8 cellular contexts compared by ENCODE assay signal in genomic region chr6:44223471-44224153, GRCh38. TPM values are rescaled to one million over a fixed set of nuclear protein-coding genes. Genes with fewer than 3 reads are reported as not detected.
A peak's percentile ranks its signal among the peaks of the same experiment; 100 is the strongest.
DNase-seq lines count a peak whose midpoint lies in the region; ATAC-seq and TF ChIP-seq lines count a peak whose summit lies in the region.

Gene SLC29A1, plus strand, starts transcription at chr6:44223595. Its CDS starts 3,719 bp downstream, at chr6:44227314.

- DNase-seq in CD1c-positive myeloid dendritic cell (ENCODE audit: extremely low spot score) (peak; percentile 80), SJCRH30 (peak; percentile 87 to 88), activated gamma-delta T cell (lab: John Stamatoyannopoulos, UW) (peak; percentile 73), foreskin melanocyte (peak; percentile 36), neuronal stem cell (ENCODE audit: low spot score) (peak; percentile 65), superior temporal gyrus (ENCODE audit: extremely low spot score) (peak; percentile 35)

- H3K79me2 ChIP-seq in KMS-11 (ENCODE audit: insufficient read depth, low read depth), result peaks cover 47% of the 10 kb centered on the region

- peak within 1 kb of the TSS; percentile 39 for H3K14ac ChIP-seq in neuronal stem cell (ENCODE audit: low read length)

- H3K23ac ChIP-seq in neuronal stem cell (ENCODE audit: low read depth, low read length, poor library complexity), result peak within 1 kb of the TSS; percentile 76

- H2AFZ ChIP-seq in KMS-11 (ENCODE audit: low read depth) (peak within 1 kb of the TSS; percentile 64), neuronal stem cell (ENCODE audit: low read length) (peak within 1 kb of the TSS; percentile 72)

- H3K9me3 ChIP-seq in SJCRH30 (replicated peaks) (no peaks in the 10 kb centered on the region), neuronal stem cell (replicated peaks in 1 of 2; ENCODE audit: control insufficient read depth in 2 of 2, insufficient read depth in 1 of 2, low read depth in 1 of 2, low read length in 2 of 2) (no peaks in the 10 kb centered on the region)

- no peak within 1 kb of the TSS for H4K8ac ChIP-seq in neuronal stem cell (ENCODE audit: low read depth, low read length)

- no CpG with 5 or more reads among the region's 72 CpGs for WGBS in neuronal stem cell (ENCODE audit: extremely low coverage in 2 of 2, insufficient read length in 2 of 2, insufficient replicate concordance in 1 of 2), 2 donors

- peak within 1 kb of the TSS; percentile 52 for H3K27ac ChIP-seq in KMS-11
- H3K27ac ChIP-seq in SJCRH30, result peak within 1 kb of the TSS; percentile 53; the same call in 1 of the 2 replicates
- peak within 1 kb of the TSS; percentile 57 for H3K27ac ChIP-seq in neuronal stem cell (replicated peaks; ENCODE audit: low read length)

- H3K4me1 ChIP-seq in KMS-11 (ENCODE audit: low read depth, poor library complexity, severe bottlenecking) (peaks cover 58% of the 10 kb centered on the region), SJCRH30 (peaks cover 41% of the 10 kb centered on the region), neuronal stem cell (ENCODE audit: control insufficient read depth in 2 of 2, insufficient read depth in 1 of 2, low read depth in 1 of 2, low read length in 2 of 2) (peaks cover 44 to 52% of the 10 kb centered on the region in 2 donors)

- no peak within 1 kb of the TSS for H3K4ac ChIP-seq in neuronal stem cell (ENCODE audit: low read length)

- peak within 1 kb of the TSS; percentile 63 for H2BK15ac ChIP-seq in neuronal stem cell (ENCODE audit: low read length)

- H3K4me3 ChIP-seq in KMS-11 (IDR thresholded peaks at IDR 0.05; ENCODE audit: insufficient read depth, low read depth, low read length) (no peak within 1 kb of the TSS), SJCRH30 (peak within 1 kb of the TSS; percentile 80), neuronal stem cell (ENCODE audit: low read length in 2 of 2) (peak within 1 kb of the TSS; percentile 56 to 81)

- H2BK5ac ChIP-seq in neuronal stem cell (ENCODE audit: low read length), result no peak within 1 kb of the TSS

- H3K18ac ChIP-seq in neuronal stem cell (ENCODE audit: low read length), result peak within 1 kb of the TSS; percentile 90

- peaks cover 13% of the 10 kb centered on the region for H3K79me1 ChIP-seq in neuronal stem cell (ENCODE audit: low read depth, low read length)

- H2BK12ac ChIP-seq in neuronal stem cell (ENCODE audit: low read length), result no peak within 1 kb of the TSS

- H2BK120ac ChIP-seq in neuronal stem cell (ENCODE audit: low read depth, low read length), result peak within 1 kb of the TSS; percentile 27

- H3K27me3 ChIP-seq in KMS-11 (ENCODE audit: insufficient read depth, low read depth) (no peaks in the 10 kb centered on the region), SJCRH30 (no peaks in the 10 kb centered on the region), neuronal stem cell (ENCODE audit: control insufficient read depth in 3 of 3, insufficient read depth in 3 of 3, low read depth in 1 of 3, low read length in 3 of 3) (peaks cover 0 to 2% (median 0%) of the 10 kb centered on the region in 3 experiments)

- H3K9ac ChIP-seq in KMS-11 (peak within 1 kb of the TSS; percentile 74), neuronal stem cell (ENCODE audit: low read depth, low read length, poor library complexity) (peak within 1 kb of the TSS; percentile 90)

- H3K4me2 ChIP-seq in KMS-11 (peak within 1 kb of the TSS; percentile 97), neuronal stem cell (ENCODE audit: insufficient read depth, low read length, poor library complexity, severe bottlenecking) (peak within 1 kb of the TSS; percentile 85)

- no peaks in the 10 kb centered on the region for H3K36me3 ChIP-seq in KMS-11 (ENCODE audit: insufficient read depth)
- no peaks in the 10 kb centered on the region; the same call in 1 of the 2 replicates for H3K36me3 ChIP-seq in SJCRH30
- H3K36me3 ChIP-seq in neuronal stem cell (replicated peaks in 1 of 2; ENCODE audit: control insufficient read depth in 2 of 2, insufficient read depth in 2 of 2, low read length in 2 of 2), result peaks cover 0 to 7% of the 10 kb centered on the region in 2 donors

- TF ChIP-seq CTCF in KMS-11 (conservative IDR thresholded peaks at IDR 0.05; ENCODE audit: low read depth, low read length), result no peak

- peak within 1 kb of the TSS; percentile 17 for H2AK5ac ChIP-seq in neuronal stem cell (ENCODE audit: low read depth, low read length)

- H4K91ac ChIP-seq in neuronal stem cell (ENCODE audit: low read depth, low read length, poor library complexity), result no peak within 1 kb of the TSS

- ATAC-seq in GM19463 (IDR thresholded peaks at IDR 0.05; ENCODE audit: unreplicated experiment), result peak; percentile 37

- peaks cover 8% of the 10 kb centered on the region; the same call in 1 of the 2 replicates for H4K20me1 ChIP-seq in KMS-11 (ENCODE audit: insufficient read depth)

RNA-seq across cellular contexts. Expression of gene SLC29A1, which starts in this region (rescaled TPM):
- 102 and 109 TPM in 2 replicates for total RNA-seq in SJCRH30 (2014; rRNA removed; shearing (Covaris generic))
- polyA plus RNA-seq in neuronal stem cell (2013, experiment 1 of 2), result 101 TPM
- polyA plus RNA-seq in neuronal stem cell (2013, experiment 2 of 2), result 102 TPM

Comparison
In these comparisons a context has a peak if more than half of its experiments do, and no peak if none do; other contexts are left out.
1. DNase-seq: peak in every context shown above with its lines; median percentile 88 in SJCRH30; 80 in CD1c-positive myeloid dendritic cell; 73 in activated gamma-delta T cell; 65 in neuronal stem cell; 36 in foreskin melanocyte; 35 in superior temporal gyrus.